Comparison of ENCODE assay signal across 1 cellular context in genomic region chr11:124114942-124115781, GRCh38.
TF ChIP-seq lines count a peak whose summit lies in the region.

VWA5A (plus strand) TSS chr11:124115450; CDS start chr11:124117512, 2,062 bp downstream.

TF ChIP-seq in HepG2, 621 proteins besides CTCF, POLR2A, EP300 and RAD21 (continued from another document and continues in another):
- TF ChIP-seq ARID3A (IDR thresholded peaks at IDR 0.05; ENCODE audit: low read depth, low read length) (peak; percentile 20; the same call in 1 of the 2 replicates), KLF16 (CRISPR knock-in tag; IDR thresholded peaks at IDR 0.05) (peak in 1 of 2 experiments; percentile 37; a peak in 1 of 4 replicates), HNRNPK (IDR thresholded peaks at IDR 0.05; ENCODE audit: low read depth, low read length, poor library complexity, severe bottlenecking) (no peak), ZNF598 (CRISPR knock-in tag; IDR thresholded peaks at IDR 0.05; ENCODE audit: borderline replicate concordance) (no peak), ONECUT2 (CRISPR knock-in tag; IDR thresholded peaks at IDR 0.05) (no peak), ZNF451 (CRISPR knock-in tag; IDR thresholded peaks at IDR 0.05) (no peak), POLR2G (IDR thresholded peaks at IDR 0.05; ENCODE audit: low read depth, low read length) (peak; percentile 59; the same call in 1 of the 2 replicates), SMARCC2 (IDR thresholded peaks at IDR 0.05) (no peak), ASH2L (IDR thresholded peaks at IDR 0.05; ENCODE audit: insufficient read length, low read depth, low read length) (peak; percentile 25), ETV5 (CRISPR knock-in tag; IDR thresholded peaks at IDR 0.05; ENCODE audit: borderline replicate concordance) (peak; percentile 40; the same call in 1 of the 2 replicates), TAF1 (CRISPR knock-in tag; IDR thresholded peaks at IDR 0.05) (peak; percentile 59; the same call in 1 of the 2 replicates), SP1 (IDR thresholded peaks at IDR 0.05) (no peak), SP1 (CRISPR knock-in tag; IDR thresholded peaks at IDR 0.05) (0 out of 2 replicates have a peak, but pooled peaks have one; percentile 31), KDM5A (IDR thresholded peaks at IDR 0.05; ENCODE audit: borderline replicate concordance, low read length) (no peak), SAP130 (CRISPR knock-in tag; IDR thresholded peaks at IDR 0.05; ENCODE audit: low read depth) (peak; percentile 69), ZNF609 (CRISPR knock-in tag; IDR thresholded peaks at IDR 0.05; ENCODE audit: borderline replicate concordance) (no peak), MEIS1 (CRISPR knock-in tag; IDR thresholded peaks at IDR 0.05; ENCODE audit: borderline replicate concordance) (no peak), ZNF512 (CRISPR knock-in tag; IDR thresholded peaks at IDR 0.05) (0 out of 2 replicates have a peak, but pooled peaks have one; percentile 67), ZNF512B (CRISPR knock-in tag; IDR thresholded peaks at IDR 0.05; ENCODE audit: borderline replicate concordance) (no peak), ZMYM4 (CRISPR knock-in tag; IDR thresholded peaks at IDR 0.05) (peak; percentile 19; the same call in 1 of the 2 replicates), ARNTL (CRISPR knock-in tag; IDR thresholded peaks at IDR 0.05) (no peak), IKZF4 (CRISPR knock-in tag; IDR thresholded peaks at IDR 0.05; ENCODE audit: borderline replicate concordance, low read depth, not compliant biosample characterization) (no peak), ZBTB44 (CRISPR knock-in tag; IDR thresholded peaks at IDR 0.05) (no peak), KAT8 (CRISPR knock-in tag; IDR thresholded peaks at IDR 0.05) (peak; percentile 57; the same call in 1 of the 2 replicates), ATF7 (IDR thresholded peaks at IDR 0.05) (no peak), ATF7 (CRISPR knock-in tag; IDR thresholded peaks at IDR 0.05) (no peak), SUZ12 (IDR thresholded peaks at IDR 0.05; ENCODE audit: low read depth, low read length) (no peak), FOSL2 (CRISPR knock-in tag; IDR thresholded peaks at IDR 0.05) (peak; percentile 81), ARID2 (CRISPR knock-in tag; IDR thresholded peaks at IDR 0.05; ENCODE audit: borderline replicate concordance) (no peak), HOXA3 (CRISPR knock-in tag; IDR thresholded peaks at IDR 0.05) (no peak), KDM2A (CRISPR knock-in tag; IDR thresholded peaks at IDR 0.05; ENCODE audit: borderline replicate concordance, low read depth) (no peak), MAZ (IDR thresholded peaks at IDR 0.05; ENCODE audit: borderline replicate concordance, low read depth, low read length) (no peak), MAZ (CRISPR knock-in tag; IDR thresholded peaks at IDR 0.05; ENCODE audit: low read depth) (no peak), GABPA (IDR thresholded peaks at IDR 0.05; ENCODE audit: low read depth, low read length) (no peak), GABPA (CRISPR knock-in tag; IDR thresholded peaks at IDR 0.05; ENCODE audit: low read depth) (peak; percentile 64), HOXA5 (CRISPR knock-in tag; IDR thresholded peaks at IDR 0.05) (no peak)
- TF ChIP-seq, protein P1, sequence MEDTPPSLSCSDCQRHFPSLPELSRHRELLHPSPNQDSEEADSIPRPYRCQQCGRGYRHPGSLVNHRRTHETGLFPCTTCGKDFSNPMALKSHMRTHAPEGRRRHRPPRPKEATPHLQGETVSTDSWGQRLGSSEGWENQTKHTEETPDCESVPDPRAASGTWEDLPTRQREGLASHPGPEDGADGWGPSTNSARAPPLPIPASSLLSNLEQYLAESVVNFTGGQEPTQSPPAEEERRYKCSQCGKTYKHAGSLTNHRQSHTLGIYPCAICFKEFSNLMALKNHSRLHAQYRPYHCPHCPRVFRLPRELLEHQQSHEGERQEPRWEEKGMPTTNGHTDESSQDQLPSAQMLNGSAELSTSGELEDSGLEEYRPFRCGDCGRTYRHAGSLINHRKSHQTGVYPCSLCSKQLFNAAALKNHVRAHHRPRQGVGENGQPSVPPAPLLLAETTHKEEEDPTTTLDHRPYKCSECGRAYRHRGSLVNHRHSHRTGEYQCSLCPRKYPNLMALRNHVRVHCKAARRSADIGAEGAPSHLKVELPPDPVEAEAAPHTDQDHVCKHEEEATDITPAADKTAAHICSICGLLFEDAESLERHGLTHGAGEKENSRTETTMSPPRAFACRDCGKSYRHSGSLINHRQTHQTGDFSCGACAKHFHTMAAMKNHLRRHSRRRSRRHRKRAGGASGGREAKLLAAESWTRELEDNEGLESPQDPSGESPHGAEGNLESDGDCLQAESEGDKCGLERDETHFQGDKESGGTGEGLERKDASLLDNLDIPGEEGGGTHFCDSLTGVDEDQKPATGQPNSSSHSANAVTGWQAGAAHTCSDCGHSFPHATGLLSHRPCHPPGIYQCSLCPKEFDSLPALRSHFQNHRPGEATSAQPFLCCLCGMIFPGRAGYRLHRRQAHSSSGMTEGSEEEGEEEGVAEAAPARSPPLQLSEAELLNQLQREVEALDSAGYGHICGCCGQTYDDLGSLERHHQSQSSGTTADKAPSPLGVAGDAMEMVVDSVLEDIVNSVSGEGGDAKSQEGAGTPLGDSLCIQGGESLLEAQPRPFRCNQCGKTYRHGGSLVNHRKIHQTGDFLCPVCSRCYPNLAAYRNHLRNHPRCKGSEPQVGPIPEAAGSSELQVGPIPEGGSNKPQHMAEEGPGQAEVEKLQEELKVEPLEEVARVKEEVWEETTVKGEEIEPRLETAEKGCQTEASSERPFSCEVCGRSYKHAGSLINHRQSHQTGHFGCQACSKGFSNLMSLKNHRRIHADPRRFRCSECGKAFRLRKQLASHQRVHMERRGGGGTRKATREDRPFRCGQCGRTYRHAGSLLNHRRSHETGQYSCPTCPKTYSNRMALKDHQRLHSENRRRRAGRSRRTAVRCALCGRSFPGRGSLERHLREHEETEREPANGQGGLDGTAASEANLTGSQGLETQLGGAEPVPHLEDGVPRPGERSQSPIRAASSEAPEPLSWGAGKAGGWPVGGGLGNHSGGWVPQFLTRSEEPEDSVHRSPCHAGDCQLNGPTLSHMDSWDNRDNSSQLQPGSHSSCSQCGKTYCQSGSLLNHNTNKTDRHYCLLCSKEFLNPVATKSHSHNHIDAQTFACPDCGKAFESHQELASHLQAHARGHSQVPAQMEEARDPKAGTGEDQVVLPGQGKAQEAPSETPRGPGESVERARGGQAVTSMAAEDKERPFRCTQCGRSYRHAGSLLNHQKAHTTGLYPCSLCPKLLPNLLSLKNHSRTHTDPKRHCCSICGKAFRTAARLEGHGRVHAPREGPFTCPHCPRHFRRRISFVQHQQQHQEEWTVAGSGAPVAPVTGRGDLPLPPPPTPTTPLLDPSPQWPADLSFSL (CRISPR knock-in tag; IDR thresholded peaks at IDR 0.05), result no peak
- TF ChIP-seq, protein P2, sequence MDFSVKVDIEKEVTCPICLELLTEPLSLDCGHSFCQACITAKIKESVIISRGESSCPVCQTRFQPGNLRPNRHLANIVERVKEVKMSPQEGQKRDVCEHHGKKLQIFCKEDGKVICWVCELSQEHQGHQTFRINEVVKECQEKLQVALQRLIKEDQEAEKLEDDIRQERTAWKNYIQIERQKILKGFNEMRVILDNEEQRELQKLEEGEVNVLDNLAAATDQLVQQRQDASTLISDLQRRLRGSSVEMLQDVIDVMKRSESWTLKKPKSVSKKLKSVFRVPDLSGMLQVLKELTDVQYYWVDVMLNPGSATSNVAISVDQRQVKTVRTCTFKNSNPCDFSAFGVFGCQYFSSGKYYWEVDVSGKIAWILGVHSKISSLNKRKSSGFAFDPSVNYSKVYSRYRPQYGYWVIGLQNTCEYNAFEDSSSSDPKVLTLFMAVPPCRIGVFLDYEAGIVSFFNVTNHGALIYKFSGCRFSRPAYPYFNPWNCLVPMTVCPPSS (IDR thresholded peaks at IDR 0.05), result no peak
- TF ChIP-seq, protein P3, sequence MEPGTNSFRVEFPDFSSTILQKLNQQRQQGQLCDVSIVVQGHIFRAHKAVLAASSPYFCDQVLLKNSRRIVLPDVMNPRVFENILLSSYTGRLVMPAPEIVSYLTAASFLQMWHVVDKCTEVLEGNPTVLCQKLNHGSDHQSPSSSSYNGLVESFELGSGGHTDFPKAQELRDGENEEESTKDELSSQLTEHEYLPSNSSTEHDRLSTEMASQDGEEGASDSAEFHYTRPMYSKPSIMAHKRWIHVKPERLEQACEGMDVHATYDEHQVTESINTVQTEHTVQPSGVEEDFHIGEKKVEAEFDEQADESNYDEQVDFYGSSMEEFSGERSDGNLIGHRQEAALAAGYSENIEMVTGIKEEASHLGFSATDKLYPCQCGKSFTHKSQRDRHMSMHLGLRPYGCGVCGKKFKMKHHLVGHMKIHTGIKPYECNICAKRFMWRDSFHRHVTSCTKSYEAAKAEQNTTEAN (CRISPR knock-in tag; conservative IDR thresholded peaks at IDR 0.05), result no peak
